Comparison of ENCODE assay signal across 13 cellular contexts in genomic region chr19:1088419-1089066, GRCh38. TPM values are rescaled to one million over a fixed set of nuclear protein-coding genes. Genes with fewer than 3 reads are reported as not detected.
A peak's percentile ranks its signal among the peaks of the same experiment; 100 is the strongest.
DNase-seq lines count a peak whose midpoint lies in the region; ATAC-seq and TF ChIP-seq lines count a peak whose summit lies in the region.
"Had no signal": no experiment of that assay in that cellular context is flagged by ENCODE, and none has a peak within 500 bp of the region (broad histone marks: within the 10 kb centered on the region; RNA-seq: fewer than 3 reads in every experiment).

No MANE protein-coding gene starts in this region.

- H3K9me2 ChIP-seq in GM23338 (ENCODE audit: insufficient read depth): no peaks in the 10 kb centered on the region

- H3K27ac Mint-ChIP-seq in GM23338 (no peak overlapping the region), activated B cell treated with CpG ODN at 0.5 μM for 24 hours (peak overlapping the region; percentile 92)

- H3K36me3 Mint-ChIP-seq in GM23338 (ENCODE audit: low read depth) (peaks cover 56% of the 10 kb centered on the region), activated B cell treated with CpG ODN at 0.5 μM for 24 hours (ENCODE audit: low read depth) (peaks cover 56% of the 10 kb centered on the region)

- no peak for ATAC-seq in GM23338
- ATAC-seq in activated B cell treated with CpG ODN at 0.5 μM for 24 hours (ENCODE audit: low read depth): peak; percentile 9
- ATAC-seq in heart left ventricle: peak; percentile 21 to 40 (median 36)
- ATAC-seq in GM19324 (IDR thresholded peaks at IDR 0.05; ENCODE audit: low FRiP score, unreplicated experiment): no peak
- ATAC-seq in GM18861 (IDR thresholded peaks at IDR 0.05; ENCODE audit: unreplicated experiment): no peak
- ATAC-seq: body of pancreas had no signal

- H3K4me1 ChIP-seq in GM23338 (ENCODE audit: insufficient read depth) (no peaks in the 10 kb centered on the region), heart left ventricle (peaks cover 0 to 52% (median 2%) of the 10 kb centered on the region in 12 donors), spleen (peaks cover 23 to 100% (median 69%) of the 10 kb centered on the region in 6 donors)
- H3K4me1 ChIP-seq: HAP-1 had no signal

- H4K20me1 ChIP-seq in GM23338 (replicated peaks; ENCODE audit: insufficient read depth): peaks cover 9% of the 10 kb centered on the region

- WGBS in heart left ventricle, 4 donors: 87 to 90% (median 88%) methylated on average over 13 to 30 of the region's 30 CpGs
- WGBS in spleen, 5 donors: 71 to 73% (median 73%) methylated on average over 27 to 30 of the region's 30 CpGs

- TF ChIP-seq CTCF in GM23338 (conservative IDR thresholded peaks at IDR 0.05; ENCODE audit: low read depth in 2 of 2) (no peak), activated B cell treated with CpG ODN at 0.5 μM for 24 hours (IDR thresholded peaks at IDR 0.05) (no peak), heart left ventricle (IDR thresholded peaks at IDR 0.05) (no peak), spleen (IDR thresholded peaks at IDR 0.05 in 8 of 11, conservative IDR thresholded peaks at IDR 0.05 in 3 of 11) (no peak)

- H3K27me3 ChIP-seq in GM23338 (ENCODE audit: insufficient read depth) (no peaks in the 10 kb centered on the region), heart left ventricle (no peaks in the 10 kb centered on the region), spleen (replicated peaks in 1 of 7) (no peaks in the 10 kb centered on the region)
- H3K27me3 ChIP-seq: body of pancreas had no signal

- H3K36me3 ChIP-seq in GM23338 (ENCODE audit: insufficient read depth): peaks cover 9% of the 10 kb centered on the region; the same call in 1 of the 2 replicates
- peaks cover 0 to 85% (median 46%) of the 10 kb centered on the region in 9 donors for H3K36me3 ChIP-seq in heart left ventricle
- peaks cover 4 to 100% (median 83%) of the 10 kb centered on the region in 6 donors for H3K36me3 ChIP-seq in spleen

- CTCF ChIA-PET in activated B cell treated with CpG ODN at 0.5 μM for 24 hours (lab: Charles Lee): interaction anchor here (1.0 to 2.4 kb wide), 6 partner anchors 12 to 62 kb away, joined by 4 to 13 read pairs (median 5); partner anchors contain the start of genes ARHGAP45 and CNN2

- peaks cover 7% of the 10 kb centered on the region for H3K79me2 ChIP-seq in GM23338 (replicated peaks; ENCODE audit: insufficient read depth)

- no peak overlapping the region for H3K4me2 ChIP-seq in GM23338

- TF ChIP-seq POLR2A in heart left ventricle (IDR thresholded peaks at IDR 0.05) (no peak), spleen (IDR thresholded peaks at IDR 0.05) (peak in 1 of 3 donors; percentile 13)

- POLR2A ChIA-PET in activated B cell treated with CpG ODN at 0.5 μM for 24 hours (lab: Charles Lee): interaction anchor here (0.5 to 10.8 kb wide), 15 partner anchors 13 to 184 kb away, joined by 3 to 184 read pairs (median 5); partner anchors contain the start of genes ABCA7, ARHGAP45, CNN2 and GPX4

- H3K4me3 ChIP-seq in GM23338 (no peak overlapping the region), heart left ventricle (peak overlapping the region in 1 of 12 donors; percentile 1), spleen (peak overlapping the region in 1 of 8 donors; percentile 44)
- H3K4me3 ChIP-seq: body of pancreas, HAP-1 had no signal

- DNase-seq in GM23338 (ENCODE audit: low spot score) (no peak), activated B cell treated with CpG ODN at 0.5 μM for 24 hours (no peak), heart left ventricle (peak in 1 of 5 donors; percentile 49), spleen (peak; percentile 85), NCI-H1048 (lab: John Stamatoyannopoulos, UW) (no peak)
- DNase-seq: activated CD4-positive, alpha-beta T cell treated with anti-CD3 and anti-CD28 coated beads for 48 hours; DMS79 treated with DMSO at 0.1 percent for 48 hours; NCI-H1436 treated with DMSO at 0.1 percent for 48 hours; stimulated activated CD8-positive, alpha-beta memory T cell treated with anti-CD3 and anti-CD28 coated beads, Interleukin-4, amount 100 ng/mL, for 48 hours had no signal

- no peaks in the 10 kb centered on the region for H3K9me3 ChIP-seq in heart left ventricle
- H3K9me3 ChIP-seq in spleen: no peaks in the 10 kb centered on the region
- H3K9me3 ChIP-seq: body of pancreas, HAP-1 had no signal

- H3K4me3 Mint-ChIP-seq in GM23338 (no peak overlapping the region), activated B cell treated with CpG ODN at 0.5 μM for 24 hours (no peak overlapping the region)

- no peak overlapping the region for H2AFZ ChIP-seq in GM23338

- intact Hi-C loops in activated B cell treated with CpG ODN at 0.5 μM for 24 hours (cut with micrococcal nuclease) (no loop called here), heart left ventricle (cut with DNase I) (loop anchor here in 1 of 10 donors (10.0 kb wide), 1 partner anchor 54 kb away; no protein-coding TSS in a partner anchor), spleen (cut with DNase I; ENCODE audit: low total_unique reads) (no loop called here)

- H3K9me3 Mint-ChIP-seq in GM23338: no peaks in the 10 kb centered on the region; the same call in 2 of the 3 replicates
- no peaks in the 10 kb centered on the region for H3K9me3 Mint-ChIP-seq in activated B cell treated with CpG ODN at 0.5 μM for 24 hours

- peaks cover 17% of the 10 kb centered on the region for H3K27me3 Mint-ChIP-seq in GM23338 (ENCODE audit: insufficient read depth, low read depth, poor library complexity)
- no peaks in the 10 kb centered on the region for H3K27me3 Mint-ChIP-seq in activated B cell treated with CpG ODN at 0.5 μM for 24 hours

- H3K27ac ChIP-seq in GM23338 (ENCODE audit: low read depth): no peak overlapping the region
- H3K27ac ChIP-seq in heart left ventricle: peak overlapping the region in 9 of 12 donors; percentile 8 to 91 (median 37)
- H3K27ac ChIP-seq in spleen: peak overlapping the region; percentile 54 to 93 (median 82)

- H3F3A ChIP-seq in GM23338 (replicated peaks; ENCODE audit: low read depth): peaks cover 25% of the 10 kb centered on the region; the same call in 1 of the 2 replicates

- H3K4me1 Mint-ChIP-seq in GM23338 (peaks cover 1% of the 10 kb centered on the region; the same call in 1 of the 3 replicates), activated B cell treated with CpG ODN at 0.5 μM for 24 hours (peaks cover 48% of the 10 kb centered on the region)

TF ChIP-seq in GM23338, 12 proteins besides CTCF, POLR2A, EP300 and RAD21:
- TF ChIP-seq POLR2AphosphoS5 (IDR thresholded peaks at IDR 0.05; ENCODE audit: low read depth) (peak; percentile 24; the same call in 1 of the 2 replicates), NANOG (IDR thresholded peaks at IDR 0.05; ENCODE audit: borderline replicate concordance) (no peak)

RNA-seq across cellular contexts. Expression of gene POLR2E, which starts 6.6 kb away (rescaled TPM):
- 257 and 303 TPM in 2 replicates for total RNA-seq in GM23338 (2014; rRNA removed; shearing (Covaris generic))
- polyA plus RNA-seq in GM23338 (2016; fragmentation: Nextera tagmentation; extraction: Ambion mirVana) (254 and 286 TPM in 2 replicates), heart left ventricle (100 to 1,000 TPM; 161 to 209 TPM), spleen (100 to 1,000 TPM in 2 of 3 donors, 10 to 100 TPM in 1; 70.8 to 144 (median 105) TPM)
- total RNA-seq in activated B cell treated with CpG ODN at 0.5 μM for 24 hours (173 and 184 TPM in 2 replicates), heart left ventricle (100 to 1,000 TPM; 116 to 220 (median 139) TPM), spleen (100 to 1,000 TPM; 106 to 152 (median 123) TPM)

RNA-seq across cellular contexts. Expression of gene GPX4, which starts 15.3 kb away (rescaled TPM):
- 284 and 351 TPM in 2 replicates for total RNA-seq in GM23338 (2014; rRNA removed; shearing (Covaris generic))
- polyA plus RNA-seq in GM23338 (2016; fragmentation: Nextera tagmentation; extraction: Ambion mirVana): 543 and 573 TPM in 2 replicates
- total RNA-seq in activated B cell treated with CpG ODN at 0.5 μM for 24 hours: 213 and 218 TPM in 2 replicates
- 100 to 1,000 TPM; 251 to 590 (median 289) TPM for total RNA-seq in heart left ventricle
- polyA plus RNA-seq in heart left ventricle: 100 to 1,000 TPM; 377 to 558 TPM
- 100 to 1,000 TPM; 138 to 275 (median 216) TPM for total RNA-seq in spleen
- polyA plus RNA-seq in spleen: 100 to 1,000 TPM; 480 to 562 (median 522) TPM

RNA-seq across cellular contexts. Expression of gene ARHGAP45, which starts 21.6 kb away (rescaled TPM):
- total RNA-seq in GM23338 (2014; rRNA removed; shearing (Covaris generic)): 56.0 and 71.8 TPM in 2 replicates
- polyA plus RNA-seq in GM23338 (2016; fragmentation: Nextera tagmentation; extraction: Ambion mirVana) (24.7 and 28.3 TPM in 2 replicates), heart left ventricle (1 to 10 TPM; 4.1 to 4.7 TPM), spleen (100 to 1,000 TPM; 205 to 356 (median 329) TPM)
- total RNA-seq in activated B cell treated with CpG ODN at 0.5 μM for 24 hours (266 and 312 TPM in 2 replicates), heart left ventricle (10 to 100 TPM in 3 of 9 donors, 1 to 10 TPM in 6; 1.6 to 38.2 (median 5.1) TPM), spleen (100 to 1,000 TPM; 161 to 258 (median 237) TPM)

RNA-seq across cellular contexts. Expression of gene ABCA7, which starts 48.6 kb away (rescaled TPM):
- total RNA-seq in GM23338 (2014; rRNA removed; shearing (Covaris generic)): 18.1 and 22.2 TPM in 2 replicates
- 27.4 and 30.3 TPM in 2 replicates for polyA plus RNA-seq in GM23338 (2016; fragmentation: Nextera tagmentation; extraction: Ambion mirVana)
- 164 and 188 TPM in 2 replicates for total RNA-seq in activated B cell treated with CpG ODN at 0.5 μM for 24 hours
- 10 to 100 TPM in 4 of 9 donors, 1 to 10 TPM in 5; 5.9 to 12.4 (median 9.2) TPM for total RNA-seq in heart left ventricle
- polyA plus RNA-seq in heart left ventricle: 1 to 10 TPM; 2.9 to 8.8 TPM
- total RNA-seq in spleen: 100 to 1,000 TPM in 3 of 7 donors, 10 to 100 TPM in 4; 64.6 to 162 (median 94.7) TPM
- 100 to 1,000 TPM in 2 of 3 donors, 10 to 100 TPM in 1; 67.5 to 197 (median 152) TPM for polyA plus RNA-seq in spleen

Comparison
In these comparisons a context has a peak if more than half of its experiments do, and no peak if none do; other contexts are left out.
1. ATAC-seq: peak in activated B cell treated with CpG ODN at 0.5 μM for 24 hours (single experiment) and heart left ventricle (4 of 4); none in GM23338 (single experiment), GM19324 (single experiment) and GM18861 (single experiment).